ENCODE assay signal across 14 cellular contexts in the genomic region with DNA sequence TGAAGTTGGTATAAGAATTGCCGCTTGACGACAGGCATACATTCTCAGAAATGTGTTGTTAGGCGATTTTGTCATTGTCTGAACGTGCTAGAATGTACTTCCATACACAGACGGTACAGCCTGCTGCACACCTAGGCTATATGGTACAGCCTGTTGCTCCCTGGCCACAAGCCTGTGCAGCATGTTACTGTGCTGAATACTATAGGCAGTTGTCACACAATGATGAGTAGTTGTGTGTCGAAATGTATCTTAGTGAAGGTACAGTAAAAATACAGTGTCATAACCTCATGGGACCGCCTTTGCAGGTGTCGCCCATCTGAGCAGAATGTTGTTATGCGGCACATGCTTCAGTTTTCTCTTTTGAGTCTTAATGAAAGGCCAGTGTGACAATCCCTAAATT.
DNase-seq lines count a peak whose midpoint lies in the region; ATAC-seq lines count a peak whose summit lies in the region.
"Had no signal": no experiment of that assay in that cellular context is flagged by ENCODE, and none has a peak within 500 bp of the region (broad histone marks: within the 10 kb centered on the region; RNA-seq: fewer than 3 reads in every experiment).

No MANE protein-coding gene starts in this region.

- H3K4me3 Mint-ChIP-seq in activated naive CD4-positive, alpha-beta T cell treated with anti-CD3 and anti-CD28 coated beads for 36 hours, result no peak overlapping the region
- H3K4me3 Mint-ChIP-seq: activated naive CD8-positive, alpha-beta T cell treated with anti-CD3 and anti-CD28 coated beads, Interleukin-2, amount 10 ng/mL, durations not matched to agents 7 days and 5 days; naive B cell had no signal

- H3K4me1 Mint-ChIP-seq in activated naive CD4-positive, alpha-beta T cell treated with anti-CD3 and anti-CD28 coated beads for 36 hours (ENCODE audit: low read depth), result peaks cover 56% of the 10 kb centered on the region

- peaks cover 15 to 43% of the 10 kb centered on the region in 2 donors for H3K36me3 Mint-ChIP-seq in activated naive CD4-positive, alpha-beta T cell treated with anti-CD3 and anti-CD28 coated beads, Interleukin-2, amount 50 U/mL, for 72 hours
- peaks cover 38% of the 10 kb centered on the region for H3K36me3 Mint-ChIP-seq in activated naive CD4-positive, alpha-beta T cell treated with anti-CD3 and anti-CD28 coated beads for 36 hours (ENCODE audit: low read depth)

- CTCF ChIA-PET in activated naive CD4-positive, alpha-beta T cell treated with anti-CD3 and anti-CD28 coated beads for 36 hours (lab: Charles Lee), result interaction anchor here (0.6 to 1.7 kb wide), 2 partner anchors 147 to 152 kb away, joined by 4 to 6 read pairs; no protein-coding TSS in a partner anchor

- peak; percentile 45 to 62 for ATAC-seq in activated naive CD4-positive, alpha-beta T cell treated with anti-CD3 and anti-CD28 coated beads, Interleukin-2, amount 50 U/mL, for 72 hours
- ATAC-seq in HG02759 (IDR thresholded peaks at IDR 0.05; ENCODE audit: unreplicated experiment) (peak; percentile 16), left colon (no peak)

- H3K9me3 Mint-ChIP-seq in activated naive CD4-positive, alpha-beta T cell treated with anti-CD3 and anti-CD28 coated beads, Interleukin-2, amount 50 U/mL, for 72 hours, result no peaks in the 10 kb centered on the region
- no peaks in the 10 kb centered on the region for H3K9me3 Mint-ChIP-seq in activated naive CD4-positive, alpha-beta T cell treated with anti-CD3 and anti-CD28 coated beads for 36 hours
- H3K9me3 Mint-ChIP-seq: activated naive CD8-positive, alpha-beta T cell treated with anti-CD3 and anti-CD28 coated beads, Interleukin-2, amount 10 ng/mL, durations not matched to agents 7 days and 5 days; naive B cell had no signal

- H3K27me3 Mint-ChIP-seq in activated naive CD4-positive, alpha-beta T cell treated with anti-CD3 and anti-CD28 coated beads for 36 hours (ENCODE audit: low read depth), result no peaks in the 10 kb centered on the region
- H3K27me3 Mint-ChIP-seq: activated naive CD8-positive, alpha-beta T cell treated with anti-CD3 and anti-CD28 coated beads, Interleukin-2, amount 10 ng/mL, durations not matched to agents 7 days and 5 days; naive B cell had no signal

- no peak for DNase-seq in activated naive CD4-positive, alpha-beta T cell treated with anti-CD3 and anti-CD28 coated beads, Interleukin-2, amount 50 U/mL, for 72 hours (ENCODE audit: low spot score in 2 of 2)
- DNase-seq in activated naive CD4-positive, alpha-beta T cell treated with anti-CD3 and anti-CD28 coated beads for 36 hours, result no peak
- no peak for DNase-seq in Jurkat, Clone E6-1 (ENCODE audit: low read depth, low spot score)
- DNase-seq in left colon (no peak), NCI-H1417 treated with DMSO at 0.1 percent for 48 hours (lab: John Stamatoyannopoulos, UW) (no peak), COLO829 (ENCODE audit: low spot score) (no peak), NCI-H1105 treated with DMSO at 0.1 percent for 48 hours (lab: John Stamatoyannopoulos, UW) (no peak)
- DNase-seq: activated naive CD8-positive, alpha-beta T cell treated with anti-CD3 and anti-CD28 coated beads, Interleukin-2, amount 10 ng/mL, durations not matched to agents 7 days and 5 days; heart right ventricle; naive B cell; NCI-H1436; NCI-H526; stimulated activated CD4-positive, alpha-beta T cell treated with anti-CD3 and anti-CD28 coated beads, Interleukin-1b, Interleukin-23, amount 100 ng/mL, for 48 hours had no signal

- H3K27ac Mint-ChIP-seq in activated naive CD4-positive, alpha-beta T cell treated with anti-CD3 and anti-CD28 coated beads, Interleukin-2, amount 50 U/mL, for 72 hours, result peak overlapping the region; percentile 50 to 60
- no peak overlapping the region for H3K27ac Mint-ChIP-seq in activated naive CD4-positive, alpha-beta T cell treated with anti-CD3 and anti-CD28 coated beads for 36 hours

- intact Hi-C loops in activated naive CD4-positive, alpha-beta T cell treated with anti-CD3 and anti-CD28 coated beads for 36 hours (cut with micrococcal nuclease), result loop anchor here (2.0 kb wide), 1 partner anchor 19 kb away; no protein-coding TSS in a partner anchor
- intact Hi-C loops in left colon (cut with DNase I, micrococcal nuclease), result no loop called here

- H3K4me3 ChIP-seq in Jurkat, Clone E6-1 (ENCODE audit: low read length), result peak overlapping the region; percentile 46
- H3K4me3 ChIP-seq: heart right ventricle had no signal
